ENCODE assay signal across 2 cellular contexts in the genomic region with DNA sequence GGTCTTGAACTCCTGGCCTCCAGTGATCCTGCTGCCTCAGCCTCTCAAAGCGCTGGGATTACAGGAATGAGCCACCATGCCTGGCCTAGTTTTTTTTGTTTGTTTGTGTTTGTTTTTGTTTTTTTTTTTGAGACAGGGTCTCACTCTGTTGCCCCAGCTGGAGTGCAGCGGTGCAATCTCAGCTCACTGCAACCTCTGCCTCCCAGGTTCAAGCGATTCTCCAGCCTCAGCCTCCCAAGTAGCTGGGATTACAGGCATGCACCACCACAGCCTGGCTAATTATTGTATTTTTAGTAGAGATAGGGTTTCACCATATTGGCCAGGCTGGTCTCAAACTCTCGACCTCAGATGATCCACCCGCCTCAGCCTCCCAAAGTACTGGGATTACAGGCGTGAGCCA. TPM values are rescaled to one million over a fixed set of nuclear protein-coding genes. Genes with fewer than 3 reads are reported as not detected.
"Had no signal": no experiment of that assay in that cellular context is flagged by ENCODE, and none has a peak within 500 bp of the region (broad histone marks: within the 10 kb centered on the region; RNA-seq: fewer than 3 reads in every experiment).

No MANE protein-coding gene starts in this region.

RNA-seq across cellular contexts. Expression of gene SHCBP1L, which starts 9.6 kb away (rescaled TPM):
- total RNA-seq: G401, GM12878 had no signal
- polyA plus RNA-seq: GM12878 had no signal
